ENCODE assay signal across 8 cellular contexts in genomic region chr4:182806259-182807252, GRCh38.
DNase-seq lines count a peak whose midpoint lies in the region; ATAC-seq, FAIRE-seq and TF ChIP-seq lines count a peak whose summit lies in the region.

No MANE protein-coding gene starts in this region.

- H3K27me3 ChIP-seq in astrocyte (ENCODE audit: insufficient read depth, low read length), result no peaks in the 10 kb centered on the region
- no peaks in the 10 kb centered on the region for H3K27me3 ChIP-seq in hepatocyte

- H3K36me3 ChIP-seq in ES-I3 (ENCODE audit: insufficient read depth, low read length) (no peaks in the 10 kb centered on the region), astrocyte (ENCODE audit: insufficient read depth, low read length) (no peaks in the 10 kb centered on the region), hepatocyte (replicated peaks; ENCODE audit: insufficient read depth, low read depth) (no peaks in the 10 kb centered on the region)

- H3K4me3 Mint-ChIP-seq in IgD-negative memory B cell, result peak overlapping the region; percentile 68 to 93 (median 80)
- peak overlapping the region; percentile 61 for H3K4me3 Mint-ChIP-seq in T-helper 1 cell treated with Interleukin-12 subunit alpha and Interleukin-12 subunit beta and Interleukin-4 antibody, amounts not matched to agents 30 μg/mL and 1 μg/mL, for 36 hours
- peak overlapping the region; percentile 83 for H3K4me3 Mint-ChIP-seq in astrocyte (ENCODE audit: unreplicated experiment)

- DNase-seq in astrocyte (ENCODE audit: low read depth) (peak; percentile 39), hepatocyte (ENCODE audit: low spot score) (peak; percentile 90), retina (peak; percentile 99), cortex of kidney (lab: John Stamatoyannopoulos, UW) (no peak)

- H3K27ac ChIP-seq in astrocyte (ENCODE audit: low read depth, low read length), result peak overlapping the region; percentile 65
- no peak overlapping the region for H3K27ac ChIP-seq in hepatocyte

- WGBS in hepatocyte (ENCODE audit: low lambda C conversion rate, missing lambda C conversion rate), result 6% methylated on average over 66 of the region's 68 CpGs

- H3K4me2 ChIP-seq in astrocyte (ENCODE audit: low read length) (peak overlapping the region; percentile 85), hepatocyte (peak overlapping the region; percentile 79)

- no peaks in the 10 kb centered on the region for H4K20me1 ChIP-seq in astrocyte (ENCODE audit: insufficient read depth, low read length)
- H4K20me1 ChIP-seq in hepatocyte (ENCODE audit: insufficient read depth, poor library complexity, severe bottlenecking), result no peaks in the 10 kb centered on the region

- H2AFZ ChIP-seq in astrocyte (ENCODE audit: low read depth, low read length) (peak overlapping the region; percentile 89), hepatocyte (peak overlapping the region; percentile 85)

- peaks cover 4% of the 10 kb centered on the region; the same call in 1 of the 2 replicates for H3K9me3 ChIP-seq in ES-I3 (ENCODE audit: control insufficient read depth, insufficient read depth, low read length)
- H3K9me3 ChIP-seq in astrocyte (ENCODE audit: insufficient read depth, low read depth, low read length), result peaks cover 11% of the 10 kb centered on the region
- no peaks in the 10 kb centered on the region for H3K9me3 ChIP-seq in hepatocyte (ENCODE audit: low read depth)

- no peaks in the 10 kb centered on the region; the same call in 1 of the 2 replicates for H3K4me1 ChIP-seq in ES-I3 (ENCODE audit: insufficient read depth, low read length)
- peaks cover 9% of the 10 kb centered on the region for H3K4me1 ChIP-seq in astrocyte (ENCODE audit: insufficient read depth, low read length)
- H3K4me1 ChIP-seq in hepatocyte (ENCODE audit: insufficient read depth), result peaks cover 6% of the 10 kb centered on the region

- no peaks in the 10 kb centered on the region for H3K9me2 ChIP-seq in hepatocyte (replicated peaks; ENCODE audit: insufficient read depth)

- peak overlapping the region; percentile 56 for H3K4me3 ChIP-seq in astrocyte (ENCODE audit: insufficient read depth, low read depth, low read length)
- H3K4me3 ChIP-seq in hepatocyte, result peak overlapping the region; percentile 37

- peak overlapping the region; percentile 74; the same call in 1 of the 2 replicates for H3K9ac ChIP-seq in ES-I3 (ENCODE audit: low read depth, low read length)
- peak overlapping the region; percentile 83 for H3K9ac ChIP-seq in astrocyte (ENCODE audit: low read length)

- peaks cover 0 to 4% (median 0%) of the 10 kb centered on the region in 3 donors for H3K9me3 Mint-ChIP-seq in IgD-negative memory B cell
- H3K9me3 Mint-ChIP-seq in T-helper 1 cell treated with Interleukin-12 subunit alpha and Interleukin-12 subunit beta and Interleukin-4 antibody, amounts not matched to agents 30 μg/mL and 1 μg/mL, for 36 hours, result no peaks in the 10 kb centered on the region
- H3K9me3 Mint-ChIP-seq in astrocyte (ENCODE audit: unreplicated experiment), result peaks cover 6% of the 10 kb centered on the region

- H3K4me1 Mint-ChIP-seq in IgD-negative memory B cell, result peaks cover 5 to 12% (median 6%) of the 10 kb centered on the region in 3 donors
- H3K4me1 Mint-ChIP-seq in T-helper 1 cell treated with Interleukin-12 subunit alpha and Interleukin-12 subunit beta and Interleukin-4 antibody, amounts not matched to agents 30 μg/mL and 1 μg/mL, for 36 hours (ENCODE audit: low read depth), result peaks cover 18% of the 10 kb centered on the region
- H3K4me1 Mint-ChIP-seq in astrocyte (ENCODE audit: low read depth, unreplicated experiment), result peaks cover 11% of the 10 kb centered on the region

- H3K27me3 Mint-ChIP-seq in IgD-negative memory B cell (peaks cover 9% of the 10 kb centered on the region), astrocyte (ENCODE audit: low read depth, unreplicated experiment) (no peaks in the 10 kb centered on the region)
- peaks cover 25% of the 10 kb centered on the region for H3K27me3 Mint-ChIP-seq in T-helper 1 cell treated with Interleukin-12 subunit alpha and Interleukin-12 subunit beta and Interleukin-4 antibody, amounts not matched to agents 30 μg/mL and 1 μg/mL, for 36 hours (ENCODE audit: low read depth)

- ATAC-seq in GM21737 (IDR thresholded peaks at IDR 0.05; ENCODE audit: unreplicated experiment), result peak; percentile 67

- H3K36me3 Mint-ChIP-seq in IgD-negative memory B cell, result no peaks in the 10 kb centered on the region
- no peaks in the 10 kb centered on the region for H3K36me3 Mint-ChIP-seq in T-helper 1 cell treated with Interleukin-12 subunit alpha and Interleukin-12 subunit beta and Interleukin-4 antibody, amounts not matched to agents 30 μg/mL and 1 μg/mL, for 36 hours (ENCODE audit: low read depth)
- H3K36me3 Mint-ChIP-seq in astrocyte (ENCODE audit: low read depth, unreplicated experiment), result peaks cover 2% of the 10 kb centered on the region

- peak; percentile 61 for TF ChIP-seq CTCF in astrocyte (IDR thresholded peaks at IDR 0.05; ENCODE audit: insufficient read depth, low read depth, low read length)
- peak; percentile 98 for TF ChIP-seq CTCF in hepatocyte (IDR thresholded peaks at IDR 0.05; ENCODE audit: poor library complexity)

- H3K79me2 ChIP-seq in astrocyte (ENCODE audit: insufficient read depth, low read length) (no peaks in the 10 kb centered on the region), hepatocyte (no peaks in the 10 kb centered on the region)

- no peak for FAIRE-seq in astrocyte (lab: Jason Lieb, UNC)

- no peak overlapping the region for H3K27ac Mint-ChIP-seq in IgD-negative memory B cell
- H3K27ac Mint-ChIP-seq in T-helper 1 cell treated with Interleukin-12 subunit alpha and Interleukin-12 subunit beta and Interleukin-4 antibody, amounts not matched to agents 30 μg/mL and 1 μg/mL, for 36 hours, result peak overlapping the region; percentile 39
- peak overlapping the region; percentile 89 for H3K27ac Mint-ChIP-seq in astrocyte (ENCODE audit: unreplicated experiment)

Comparison
In these comparisons a context has a peak if more than half of its experiments do, and no peak if none do; other contexts are left out.
1. H3K27ac Mint-ChIP-seq: peak in T-helper 1 cell treated with Interleukin-12 subunit alpha and Interleukin-12 subunit beta and Interleukin-4 antibody, amounts not matched to agents 30 μg/mL and 1 μg/mL, for 36 hours (single experiment) and astrocyte (single experiment); none in IgD-negative memory B cell (0 of 3).
2. Peak in every context shown above with its lines, with median percentiles within 50 percentile points of each other: H3K4me3 Mint-ChIP-seq.